8 cellular contexts compared by ENCODE assay signal in the genomic region with DNA sequence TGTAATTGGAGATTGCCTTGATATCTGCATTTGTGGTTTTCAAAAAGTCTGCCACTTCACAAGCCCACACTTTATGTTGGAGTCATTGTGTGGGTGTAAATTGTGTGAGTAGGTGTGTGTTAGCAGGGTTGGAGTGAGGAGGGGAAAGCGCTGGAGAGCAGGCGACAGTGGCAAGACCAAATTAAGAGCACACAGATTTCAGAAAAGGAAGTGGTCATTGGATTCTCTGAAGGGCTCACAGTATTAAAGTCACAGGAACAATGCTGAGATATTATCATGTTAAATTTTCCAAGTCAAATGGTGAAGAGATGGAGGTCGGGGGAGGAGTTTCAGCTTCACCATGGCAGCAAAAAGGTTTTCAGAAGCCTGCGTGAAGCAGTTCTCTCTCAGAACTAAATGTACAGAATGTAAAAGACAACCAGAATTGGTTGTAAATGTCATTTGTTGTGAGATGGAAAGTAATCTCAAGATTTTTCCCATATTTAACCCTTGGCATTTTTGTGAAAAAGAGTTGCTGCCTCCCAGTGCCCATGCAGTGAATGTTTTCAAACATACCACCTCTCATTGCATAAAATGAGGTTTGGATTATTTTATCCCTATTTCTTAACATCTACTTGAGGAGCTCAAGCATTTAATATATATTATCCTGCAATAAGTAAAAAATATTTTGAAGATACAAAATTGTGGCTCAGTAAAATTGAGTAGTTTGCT.
DNase-seq lines count a peak whose midpoint lies in the region; ATAC-seq and TF ChIP-seq lines count a peak whose summit lies in the region.

No MANE protein-coding gene starts in this region.

- no peak for TF ChIP-seq CTCF in CD4-positive, alpha-beta T cell (IDR thresholded peaks at IDR 0.05)
- no peak for TF ChIP-seq CTCF in HEK293 (tag by site-specific recombination; IDR thresholded peaks at IDR 0.05)
- no peak for TF ChIP-seq CTCF in sigmoid colon (IDR thresholded peaks at IDR 0.05)

- no peaks in the 10 kb centered on the region for H3K4me1 ChIP-seq in HEK293 (ENCODE audit: control insufficient read depth, insufficient read depth, low read length)
- no peaks in the 10 kb centered on the region for H3K4me1 ChIP-seq in sigmoid colon

- POLR2A ChIA-PET in CD4-positive, alpha-beta T cell (lab: Charles Lee): no interaction called here
- POLR2A ChIA-PET in HEK293 (lab: Yijun Ruan, JAX): no interaction called here
- POLR2A ChIA-PET in activated CD4-positive, alpha-beta memory T cell treated with anti-CD3 and anti-CD28 coated beads, Interleukin-2, amount 10 ng/mL, durations not matched to agents 7 days and 5 days (lab: Charles Lee): no interaction called here

- no peak for TF ChIP-seq EP300 in sigmoid colon (IDR thresholded peaks at IDR 0.05)

- H3K4me3 ChIP-seq in HEK293 (ENCODE audit: low read depth, low read length): no peak overlapping the region
- H3K4me3 ChIP-seq in sigmoid colon: no peak overlapping the region

- no peaks in the 10 kb centered on the region for H3K27me3 Mint-ChIP-seq in CD4-positive, alpha-beta T cell
- H3K27me3 Mint-ChIP-seq in activated CD4-positive, alpha-beta memory T cell treated with anti-CD3 and anti-CD28 coated beads, Interleukin-2, amount 10 ng/mL, durations not matched to agents 7 days and 5 days: no peaks in the 10 kb centered on the region
- H3K27me3 Mint-ChIP-seq in immature natural killer cell (ENCODE audit: low read depth in 3 of 3): peaks cover 0 to 2% (median 2%) of the 10 kb centered on the region in 3 donors

- WGBS in sigmoid colon, 2 donors: 48 to 83% methylated on average over 4 of the region's 4 CpGs

- H3K9me3 Mint-ChIP-seq in CD4-positive, alpha-beta T cell: no peaks in the 10 kb centered on the region
- H3K9me3 Mint-ChIP-seq in activated CD4-positive, alpha-beta memory T cell treated with anti-CD3 and anti-CD28 coated beads, Interleukin-2, amount 10 ng/mL, durations not matched to agents 7 days and 5 days: no peaks in the 10 kb centered on the region
- H3K9me3 Mint-ChIP-seq in immature natural killer cell: no peaks in the 10 kb centered on the region

- no peak overlapping the region for H3K27ac ChIP-seq in CD4-positive, alpha-beta T cell (ENCODE audit: low read depth, low read length)
- H3K27ac ChIP-seq in HEK293 (ENCODE audit: extremely low read depth, low read depth, low read length) (no peak overlapping the region), sigmoid colon (no peak overlapping the region)

- peaks cover 18% of the 10 kb centered on the region for H3K4me1 Mint-ChIP-seq in CD4-positive, alpha-beta T cell (ENCODE audit: low read depth)
- peaks cover 21% of the 10 kb centered on the region for H3K4me1 Mint-ChIP-seq in activated CD4-positive, alpha-beta memory T cell treated with anti-CD3 and anti-CD28 coated beads, Interleukin-2, amount 10 ng/mL, durations not matched to agents 7 days and 5 days
- peaks cover 15 to 21% of the 10 kb centered on the region in 2 donors for H3K4me1 Mint-ChIP-seq in immature natural killer cell

- no peaks in the 10 kb centered on the region for H3K9me3 ChIP-seq in CD4-positive, alpha-beta T cell (ENCODE audit: control insufficient read depth, low read length)
- H3K9me3 ChIP-seq in HEK293 (ENCODE audit: control insufficient read depth, insufficient read depth, low read depth, low read length) (no peaks in the 10 kb centered on the region), sigmoid colon (no peaks in the 10 kb centered on the region)

- H3K27me3 ChIP-seq in CD4-positive, alpha-beta T cell (ENCODE audit: control insufficient read depth, insufficient read depth, low read length): no peaks in the 10 kb centered on the region
- no peaks in the 10 kb centered on the region for H3K27me3 ChIP-seq in sigmoid colon

- no peak for TF ChIP-seq POLR2A in sigmoid colon (IDR thresholded peaks at IDR 0.05)

- peak overlapping the region; percentile 23 for H3K4me3 Mint-ChIP-seq in CD4-positive, alpha-beta T cell
- peak overlapping the region; percentile 44 for H3K4me3 Mint-ChIP-seq in activated CD4-positive, alpha-beta memory T cell treated with anti-CD3 and anti-CD28 coated beads, Interleukin-2, amount 10 ng/mL, durations not matched to agents 7 days and 5 days
- H3K4me3 Mint-ChIP-seq in immature natural killer cell: peak overlapping the region; percentile 10 to 72 (median 40)

- ATAC-seq in CD4-positive, alpha-beta T cell (ENCODE audit: poor library complexity): no peak
- no peak for ATAC-seq in left colon

- H3K36me3 ChIP-seq in HEK293 (ENCODE audit: control insufficient read depth in 2 of 2, insufficient read depth in 1 of 2, low read length in 2 of 2) (no peaks in the 10 kb centered on the region), sigmoid colon (no peaks in the 10 kb centered on the region)

- CTCF ChIA-PET in CD4-positive, alpha-beta T cell (lab: Charles Lee): no interaction called here
- CTCF ChIA-PET in HEK293 (lab: Yijun Ruan, JAX): interaction anchor here (0.7 kb wide), 1 partner anchor 1302 kb away, joined by 3 read pairs; no protein-coding TSS in a partner anchor
- CTCF ChIA-PET in activated CD4-positive, alpha-beta memory T cell treated with anti-CD3 and anti-CD28 coated beads, Interleukin-2, amount 10 ng/mL, durations not matched to agents 7 days and 5 days (lab: Charles Lee): no interaction called here

- intact Hi-C loops in CD4-positive, alpha-beta T cell (cut with DNase I, micrococcal nuclease): no loop called here
- intact Hi-C loops in left colon (cut with DNase I, micrococcal nuclease) (no loop called here), sigmoid colon (cut with DNase I) (no loop called here)

- H3K27ac Mint-ChIP-seq in CD4-positive, alpha-beta T cell: no peak overlapping the region
- peak overlapping the region; percentile 74 for H3K27ac Mint-ChIP-seq in activated CD4-positive, alpha-beta memory T cell treated with anti-CD3 and anti-CD28 coated beads, Interleukin-2, amount 10 ng/mL, durations not matched to agents 7 days and 5 days
- H3K27ac Mint-ChIP-seq in immature natural killer cell: peak overlapping the region in 4 of 6 donors; percentile 47 to 71 (median 52)

- DNase-seq in CD4-positive, alpha-beta T cell: no peak
- peak; percentile 18 for DNase-seq in activated CD4-positive, alpha-beta memory T cell treated with anti-CD3 and anti-CD28 coated beads, Interleukin-2, amount 10 ng/mL, durations not matched to agents 7 days and 5 days
- DNase-seq in immature natural killer cell: peak in 2 of 3 donors; percentile 2 to 5
- DNase-seq in DMS 273 treated with DMSO at 0.1 percent for 48 hours (lab: John Stamatoyannopoulos, UW): no peak
- no peak for DNase-seq in left colon
- DNase-seq in NCI-H82 (lab: John Stamatoyannopoulos, UW): no peak
- DNase-seq in sigmoid colon: no peak

- no peaks in the 10 kb centered on the region for H3K36me3 Mint-ChIP-seq in CD4-positive, alpha-beta T cell (ENCODE audit: low read depth)
- no peaks in the 10 kb centered on the region for H3K36me3 Mint-ChIP-seq in activated CD4-positive, alpha-beta memory T cell treated with anti-CD3 and anti-CD28 coated beads, Interleukin-2, amount 10 ng/mL, durations not matched to agents 7 days and 5 days (ENCODE audit: low read depth)
- no peaks in the 10 kb centered on the region for H3K36me3 Mint-ChIP-seq in immature natural killer cell

TF ChIP-seq in HEK293, 187 proteins besides CTCF, POLR2A, EP300 and RAD21:
- TF ChIP-seq ZNF518A (tag by site-specific recombination; conservative IDR thresholded peaks at IDR 0.05; ENCODE audit: low read depth) (no peak), GLIS2 (tag by site-specific recombination; IDR thresholded peaks at IDR 0.05) (no peak), SP2 (tag by site-specific recombination; IDR thresholded peaks at IDR 0.05) (no peak), ZFHX2 (tag by site-specific recombination; conservative IDR thresholded peaks at IDR 0.05) (peak; percentile 88), ZNF132 (tag by site-specific recombination; IDR thresholded peaks at IDR 0.05; ENCODE audit: borderline replicate concordance) (no peak), EGR2 (tag by site-specific recombination; IDR thresholded peaks at IDR 0.05; ENCODE audit: low read depth) (peak; percentile 91)

Comparison
In these comparisons a context has a peak if more than half of its experiments do, and no peak if none do; other contexts are left out.
1. DNase-seq: peak in activated CD4-positive, alpha-beta memory T cell treated with anti-CD3 and anti-CD28 coated beads, Interleukin-2, amount 10 ng/mL, durations not matched to agents 7 days and 5 days (single experiment) and immature natural killer cell (2 of 3); none in CD4-positive, alpha-beta T cell (0 of 10), DMS 273 treated with DMSO at 0.1 percent for 48 hours (single experiment), left colon (0 of 2), NCI-H82 (single experiment) and sigmoid colon (single experiment).
2. Peak in every context shown above with its lines, with median percentiles within 50 percentile points of each other: H3K4me3 Mint-ChIP-seq.